Comparison of ENCODE assay signal across 8 cellular contexts in genomic region chr19:56120371-56121179, GRCh38. TPM values are rescaled to one million over a fixed set of nuclear protein-coding genes. Genes with fewer than 3 reads are reported as not detected.
A peak's percentile ranks its signal among the peaks of the same experiment; 100 is the strongest.
DNase-seq lines count a peak whose midpoint lies in the region; ATAC-seq and TF ChIP-seq lines count a peak whose summit lies in the region.

No MANE protein-coding gene starts in this region.

- no peaks in the 10 kb centered on the region for H3K9me3 Mint-ChIP-seq in Calu3 (ENCODE audit: low read depth, unreplicated experiment)
- peaks cover 1% of the 10 kb centered on the region for H3K9me3 Mint-ChIP-seq in activated naive CD8-positive, alpha-beta T cell treated with anti-CD3 and anti-CD28 coated beads, Interleukin-2, amount 10 ng/mL, durations not matched to agents 7 days and 5 days
- no peaks in the 10 kb centered on the region for H3K9me3 Mint-ChIP-seq in progenitor cell of endocrine pancreas (ENCODE audit: low read depth)

- H3K36me3 Mint-ChIP-seq in Calu3 (ENCODE audit: insufficient read depth, unreplicated experiment) (peaks cover 41% of the 10 kb centered on the region), progenitor cell of endocrine pancreas (ENCODE audit: insufficient read depth) (no peaks in the 10 kb centered on the region)
- H3K36me3 Mint-ChIP-seq in activated naive CD8-positive, alpha-beta T cell treated with anti-CD3 and anti-CD28 coated beads, Interleukin-2, amount 10 ng/mL, durations not matched to agents 7 days and 5 days = no peaks in the 10 kb centered on the region

- peaks cover 12% of the 10 kb centered on the region for H3K4me1 Mint-ChIP-seq in Calu3 (ENCODE audit: low read depth, unreplicated experiment)
- H3K4me1 Mint-ChIP-seq in activated naive CD8-positive, alpha-beta T cell treated with anti-CD3 and anti-CD28 coated beads, Interleukin-2, amount 10 ng/mL, durations not matched to agents 7 days and 5 days = peaks cover 27% of the 10 kb centered on the region
- H3K4me1 Mint-ChIP-seq in progenitor cell of endocrine pancreas (ENCODE audit: low read depth) = peaks cover 15% of the 10 kb centered on the region

- H3K4me3 Mint-ChIP-seq in Calu3 (ENCODE audit: low read depth, unreplicated experiment) (peak overlapping the region; percentile 84), progenitor cell of endocrine pancreas (ENCODE audit: low read depth) (peak overlapping the region; percentile 81)
- H3K4me3 Mint-ChIP-seq in activated naive CD8-positive, alpha-beta T cell treated with anti-CD3 and anti-CD28 coated beads, Interleukin-2, amount 10 ng/mL, durations not matched to agents 7 days and 5 days = peak overlapping the region; percentile 92

- no peak for TF ChIP-seq EP300 in Ishikawa (IDR thresholded peaks at IDR 0.05; ENCODE audit: borderline replicate concordance)

- WGBS in heart left ventricle, 4 donors = 0 to 1% (median 0%) methylated on average over 13 to 99 of the region's 99 CpGs

- H3K27me3 ChIP-seq in heart left ventricle = no peaks in the 10 kb centered on the region

- no peak for TF ChIP-seq RAD21 in Ishikawa (IDR thresholded peaks at IDR 0.05; ENCODE audit: low read depth)

- H3K27ac Mint-ChIP-seq in Calu3 (ENCODE audit: unreplicated experiment) (peak overlapping the region; percentile 85), progenitor cell of endocrine pancreas (peak overlapping the region; percentile 89)
- H3K27ac Mint-ChIP-seq in activated naive CD8-positive, alpha-beta T cell treated with anti-CD3 and anti-CD28 coated beads, Interleukin-2, amount 10 ng/mL, durations not matched to agents 7 days and 5 days = peak overlapping the region; percentile 96

- H3K27ac ChIP-seq in heart left ventricle = peak overlapping the region; percentile 89 to 100 (median 95)

- H3K36me3 ChIP-seq in heart left ventricle = peaks cover 0 to 10% (median 0%) of the 10 kb centered on the region in 9 donors

- TF ChIP-seq POLR2A in heart left ventricle (IDR thresholded peaks at IDR 0.05) = peak in 1 of 2 donors; percentile 19

- no TSS peak for BruUV-seq in Calu3 (replicated peaks; lab: Mats Ljungman, UMichigan)

- H3K4me3 ChIP-seq in heart left ventricle = peak overlapping the region; percentile 54 to 97 (median 82)

- H3K9me3 ChIP-seq in heart left ventricle = no peaks in the 10 kb centered on the region

- H3K27me3 Mint-ChIP-seq in Calu3 (ENCODE audit: unreplicated experiment) (no peaks in the 10 kb centered on the region), progenitor cell of endocrine pancreas (no peaks in the 10 kb centered on the region)
- H3K27me3 Mint-ChIP-seq in activated naive CD8-positive, alpha-beta T cell treated with anti-CD3 and anti-CD28 coated beads, Interleukin-2, amount 10 ng/mL, durations not matched to agents 7 days and 5 days = no peaks in the 10 kb centered on the region

- intact Hi-C loops in Calu3 (cut with micrococcal nuclease; ENCODE audit: unreplicated experiment) (loop anchor here (1.0 to 2.0 kb wide), 2 partner anchors 14 to 20 kb away; no protein-coding TSS in a partner anchor), heart left ventricle (cut with DNase I) (loop anchor here in 5 of 10 donors (1.0 to 5.0 kb wide), 5 partner anchors 20 to 194 kb away; partner anchors contain the start of genes ZNF444 (in 2 of the 5) and ZSCAN5A (in 1 of the 5))

- H3K4me1 ChIP-seq in heart left ventricle = peaks cover 12 to 54% (median 39%) of the 10 kb centered on the region in 12 donors

- CTCF ChIA-PET in Calu3 (lab: Charles Lee) = interaction anchor here (0.6 to 1.5 kb wide), 8 partner anchors 10 to 213 kb away, joined by 3 to 5 read pairs (median 4); no protein-coding TSS in a partner anchor

- TF ChIP-seq CTCF in Calu3 (IDR thresholded peaks at IDR 0.05; ENCODE audit: unreplicated experiment) (no peak), heart left ventricle (IDR thresholded peaks at IDR 0.05) (peak in 7 of 12 donors; percentile 17 to 40 (median 31)), progenitor cell of endocrine pancreas (IDR thresholded peaks at IDR 0.05; ENCODE audit: unreplicated experiment) (peak; percentile 35)

- ATAC-seq in GM21423 (IDR thresholded peaks at IDR 0.05; ENCODE audit: unreplicated experiment) (peak; percentile 33), heart left ventricle (peak; percentile 42 to 67 (median 58))
- ATAC-seq in activated naive CD8-positive, alpha-beta T cell treated with anti-CD3 and anti-CD28 coated beads, Interleukin-2, amount 10 ng/mL, durations not matched to agents 7 days and 5 days (ENCODE audit: low read depth) = peak; percentile 25

- DNase-seq in Calu3 (peak; percentile 85), SKM-1 (lab: John Stamatoyannopoulos, UW; ENCODE audit: unreplicated experiment) (peak; percentile 36), heart left ventricle (peak; percentile 82 to 94 (median 91)), progenitor cell of endocrine pancreas (ENCODE audit: low spot score, unreplicated experiment) (peak; percentile 45), ureter (ENCODE audit: low spot score) (peak; percentile 78)
- peak; percentile 90 for DNase-seq in activated naive CD8-positive, alpha-beta T cell treated with anti-CD3 and anti-CD28 coated beads, Interleukin-2, amount 10 ng/mL, durations not matched to agents 7 days and 5 days

- POLR2A ChIA-PET in activated naive CD8-positive, alpha-beta T cell treated with anti-CD3 and anti-CD28 coated beads, Interleukin-2, amount 10 ng/mL, durations not matched to agents 7 days and 5 days (lab: Charles Lee) = interaction anchor here (0.6 to 2.6 kb wide), 8 partner anchors 8 to 194 kb away, joined by 3 to 35 read pairs (median 4); partner anchors contain the start of genes ZNF444 and ZSCAN5A

TF ChIP-seq in Ishikawa, 13 proteins besides CTCF, POLR2A, EP300 and RAD21 (continues in another document):
- peak; percentile 57; the same call in 1 of the 2 replicates for TF ChIP-seq USF1 (IDR thresholded peaks at IDR 0.05)
- TF ChIP-seq TEAD4 (IDR thresholded peaks at IDR 0.05) = peak; percentile 63; the same call in 1 of the 2 replicates
- peak; percentile 5 for TF ChIP-seq EGR1 (IDR thresholded peaks at IDR 0.05)
- peak; percentile 81 for TF ChIP-seq NFIC (IDR thresholded peaks at IDR 0.05)
- TF ChIP-seq TAF1 (IDR thresholded peaks at IDR 0.05; ENCODE audit: low read depth) = peak; percentile 35; the same call in 1 of the 2 replicates
- TF ChIP-seq YY1 (IDR thresholded peaks at IDR 0.05; ENCODE audit: low read depth) = no peak
- no peak for TF ChIP-seq FOXM1 (IDR thresholded peaks at IDR 0.05; ENCODE audit: borderline replicate concordance, low read depth)
- peak; percentile 95 for TF ChIP-seq MAX (IDR thresholded peaks at IDR 0.05)
- TF ChIP-seq REST (IDR thresholded peaks at IDR 0.05; ENCODE audit: low read depth) = no peak
- TF ChIP-seq CEBPB (IDR thresholded peaks at IDR 0.05) = no peak
- TF ChIP-seq CREB1 (IDR thresholded peaks at IDR 0.05; ENCODE audit: low read depth) = no peak

RNA-seq across cellular contexts. Expression of gene ZNF787, which starts 0.5 kb away (rescaled TPM):
- total RNA-seq in Calu3 (2022) (68.5 and 77.3 TPM in 2 replicates), heart left ventricle (10 to 100 TPM; 11.6 to 40.8 (median 24.9) TPM), progenitor cell of endocrine pancreas (33.9 and 34.3 TPM in 2 replicates), ureter (32.4 TPM)
- 10 to 100 TPM; 29.1 to 32.2 TPM for total RNA-seq in activated naive CD8-positive, alpha-beta T cell treated with anti-CD3 and anti-CD28 coated beads, Interleukin-2, amount 10 ng/mL, durations not matched to agents 7 days and 5 days
- 10 to 100 TPM; 39.1 to 39.6 TPM for polyA plus RNA-seq in heart left ventricle

RNA-seq across cellular contexts. Expression of gene ZNF444, which starts 20.5 kb away (rescaled TPM):
- total RNA-seq in Calu3 (2022) (78.6 and 79.1 TPM in 2 replicates), heart left ventricle (10 to 100 TPM; 14.8 to 35.8 (median 20.1) TPM), progenitor cell of endocrine pancreas (132 and 135 TPM in 2 replicates), ureter (25.8 TPM)
- 10 to 100 TPM; 31.7 to 37.4 TPM for total RNA-seq in activated naive CD8-positive, alpha-beta T cell treated with anti-CD3 and anti-CD28 coated beads, Interleukin-2, amount 10 ng/mL, durations not matched to agents 7 days and 5 days
- 10 to 100 TPM; 15.9 to 21.4 TPM for polyA plus RNA-seq in heart left ventricle

RNA-seq across cellular contexts. Expression of gene GALP, which starts 55.2 kb away (rescaled TPM):
- total RNA-seq in Calu3 (2022) (not detected in 2 replicates), heart left ventricle (not detected), progenitor cell of endocrine pancreas (not detected in 2 replicates), ureter (not detected)
- total RNA-seq in activated naive CD8-positive, alpha-beta T cell treated with anti-CD3 and anti-CD28 coated beads, Interleukin-2, amount 10 ng/mL, durations not matched to agents 7 days and 5 days = not detected
- not detected for polyA plus RNA-seq in heart left ventricle

Comparison
In these comparisons a context has a peak if more than half of its experiments do, and no peak if none do; other contexts are left out.
1. Peak in every context shown above with its lines: DNase-seq, ATAC-seq, H3K4me3 ChIP-seq and H3K27ac ChIP-seq.
2. DNase-seq: peak in every context shown above with its lines; median percentile 91 in heart left ventricle; 90 in activated naive CD8-positive, alpha-beta T cell treated with anti-CD3 and anti-CD28 coated beads, Interleukin-2, amount 10 ng/mL, durations not matched to agents 7 days and 5 days; 85 in Calu3; 78 in ureter; 45 in progenitor cell of endocrine pancreas; 36 in SKM-1.